18 cellular contexts compared by ENCODE assay signal in genomic region chr1:13483946-13484345, GRCh38. TPM values are rescaled to one million over a fixed set of nuclear protein-coding genes. Genes with fewer than 3 reads are reported as not detected.
A peak's percentile ranks its signal among the peaks of the same experiment; 100 is the strongest.
DNase-seq lines count a peak whose midpoint lies in the region; ATAC-seq and TF ChIP-seq lines count a peak whose summit lies in the region.
"Had no signal": no experiment of that assay in that cellular context is flagged by ENCODE, and none has a peak within 500 bp of the region (broad histone marks: within the 10 kb centered on the region; RNA-seq: fewer than 3 reads in every experiment).

No MANE protein-coding gene starts in this region.

- no peak; the same call in 2 of the 3 replicates for ATAC-seq in GM23338
- ATAC-seq in activated T-cell treated with anti-CD3 and anti-CD28 coated beads, Interleukin-2, amount 50 U/mL, for 4 hours, result no peak
- ATAC-seq: CD8-positive, alpha-beta T cell; K562 had no signal

- H3K27ac Mint-ChIP-seq in GM23338, result no peak overlapping the region
- no peak overlapping the region for H3K27ac Mint-ChIP-seq in Calu3 (ENCODE audit: unreplicated experiment)
- H3K27ac Mint-ChIP-seq: CD8-positive, alpha-beta T cell had no signal

- peak overlapping the region; percentile 38 for H3K18ac ChIP-seq in neuronal stem cell (ENCODE audit: low read length)

- DNase-seq in GM23338 (ENCODE audit: low spot score) (no peak), OCI-LY7 (ENCODE audit: low spot score) (no peak), neuronal stem cell (ENCODE audit: low spot score) (no peak), AG08395 (ENCODE audit: low spot score) (no peak), Calu3 (no peak)
- no peak for DNase-seq in stimulated activated CD4-positive, alpha-beta T cell treated with anti-CD3 and anti-CD28 coated beads, Interleukin-12 subunit alpha, Interleukin-12 subunit beta, amount 100 ng/mL, for 4 hours
- no peak for DNase-seq in activated T-cell treated with anti-CD3 and anti-CD28 coated beads, Interleukin-2, amount 50 U/mL, for 4 hours
- DNase-seq: ACHN; AML-193; CD8-positive, alpha-beta T cell; DMS 273 treated with DMSO at 0.1 percent for 48 hours; DMS53; GM23248; HCEC 1CT; IMR-90 had no signal

- no peak overlapping the region for H2BK12ac ChIP-seq in neuronal stem cell (ENCODE audit: low read length)

- H3K4me3 ChIP-seq in GM23338, result no peak overlapping the region
- H3K4me3 ChIP-seq in OCI-LY7 (ENCODE audit: low read depth, low read length, poor library complexity, severe bottlenecking), result no peak overlapping the region
- H3K4me3 ChIP-seq in neuronal stem cell (ENCODE audit: low read length in 2 of 2), result no peak overlapping the region
- H3K4me3 ChIP-seq: GM23248, K562 had no signal

- no peaks in the 10 kb centered on the region for H3K4me1 Mint-ChIP-seq in GM23338
- H3K4me1 Mint-ChIP-seq in Calu3 (ENCODE audit: low read depth, unreplicated experiment), result no peaks in the 10 kb centered on the region
- H3K4me1 Mint-ChIP-seq in activated T-cell treated with anti-CD3 and anti-CD28 coated beads, Interleukin-2, amount 50 U/mL, for 4 hours (ENCODE audit: low read depth), result peaks cover 5% of the 10 kb centered on the region

- H3K27me3 ChIP-seq in GM23338 (ENCODE audit: insufficient read depth), result no peaks in the 10 kb centered on the region
- H3K27me3 ChIP-seq in neuronal stem cell (ENCODE audit: control insufficient read depth in 3 of 3, insufficient read depth in 3 of 3, low read depth in 1 of 3, low read length in 3 of 3), result peaks cover 0 to 8% (median 0%) of the 10 kb centered on the region in 3 experiments

- H3K27ac ChIP-seq in GM23338 (ENCODE audit: low read depth), result no peak overlapping the region
- H3K27ac ChIP-seq in OCI-LY7 (ENCODE audit: low read depth, low read length, poor library complexity, severe bottlenecking), result no peak overlapping the region
- no peak overlapping the region for H3K27ac ChIP-seq in neuronal stem cell (replicated peaks; ENCODE audit: low read length)
- H3K27ac ChIP-seq: GM23248, HL-60 had no signal

- H3K4me1 ChIP-seq in GM23338 (ENCODE audit: insufficient read depth) (no peaks in the 10 kb centered on the region), OCI-LY7 (ENCODE audit: insufficient read depth, low read length, poor library complexity, severe bottlenecking) (peaks cover 37% of the 10 kb centered on the region), neuronal stem cell (ENCODE audit: control insufficient read depth in 2 of 2, insufficient read depth in 1 of 2, low read depth in 1 of 2, low read length in 2 of 2) (peaks cover 0 to 2% of the 10 kb centered on the region in 2 donors)

- H2BK15ac ChIP-seq in neuronal stem cell (ENCODE audit: low read length), result no peak overlapping the region

- POLR2A ChIA-PET in OCI-LY7 (lab: Charles Lee), result no interaction called here

- H3K4me3 Mint-ChIP-seq in GM23338 (no peak overlapping the region), Calu3 (ENCODE audit: low read depth, unreplicated experiment) (no peak overlapping the region)
- no peak overlapping the region for H3K4me3 Mint-ChIP-seq in activated T-cell treated with anti-CD3 and anti-CD28 coated beads, Interleukin-2, amount 50 U/mL, for 4 hours
- H3K4me3 Mint-ChIP-seq: CD8-positive, alpha-beta T cell had no signal

- TF ChIP-seq CTCF in GM23338 (conservative IDR thresholded peaks at IDR 0.05; ENCODE audit: low read depth in 2 of 2), result no peak
- TF ChIP-seq CTCF in OCI-LY7 (conservative IDR thresholded peaks at IDR 0.05; ENCODE audit: low read length), result no peak
- no peak for TF ChIP-seq CTCF in Calu3 (IDR thresholded peaks at IDR 0.05; ENCODE audit: unreplicated experiment)

- peak overlapping the region; percentile 32; the same call in 1 of the 2 replicates for H2AFZ ChIP-seq in GM23338
- H2AFZ ChIP-seq in OCI-LY7 (ENCODE audit: low read length), result peak overlapping the region; percentile 16; the same call in 1 of the 2 replicates
- H2AFZ ChIP-seq in neuronal stem cell (ENCODE audit: low read length), result no peak overlapping the region
- H2AFZ ChIP-seq: GM23248 had no signal

- no peak overlapping the region for H2BK5ac ChIP-seq in neuronal stem cell (ENCODE audit: low read length)

- H3K4ac ChIP-seq in neuronal stem cell (ENCODE audit: low read length), result no peak overlapping the region

- BruUV-seq in OCI-LY7 (replicated peaks; lab: Mats Ljungman, UMichigan) (no TSS peak), Calu3 (replicated peaks; lab: Mats Ljungman, UMichigan) (no TSS peak)

- H3F3A ChIP-seq in GM23338 (replicated peaks; ENCODE audit: low read depth), result no peaks in the 10 kb centered on the region

- H3K4me2 ChIP-seq in GM23338, result no peak overlapping the region
- H3K4me2 ChIP-seq in OCI-LY7 (ENCODE audit: low read length), result no peak overlapping the region
- no peak overlapping the region for H3K4me2 ChIP-seq in neuronal stem cell (ENCODE audit: insufficient read depth, low read length, poor library complexity, severe bottlenecking)

- intact Hi-C loops in OCI-LY7 (cut with micrococcal nuclease; ENCODE audit: unreplicated experiment), result no loop called here
- intact Hi-C loops in Calu3 (cut with micrococcal nuclease; ENCODE audit: unreplicated experiment), result no loop called here

- H4K20me1 ChIP-seq in GM23338 (replicated peaks; ENCODE audit: insufficient read depth) (no peaks in the 10 kb centered on the region), OCI-LY7 (ENCODE audit: insufficient read depth, low read length) (no peaks in the 10 kb centered on the region)

- H3K14ac ChIP-seq in neuronal stem cell (ENCODE audit: low read length), result no peak overlapping the region

- no peak overlapping the region for H3K23ac ChIP-seq in neuronal stem cell (ENCODE audit: low read depth, low read length, poor library complexity)

- H3K9me3 Mint-ChIP-seq in GM23338 (peaks cover 7% of the 10 kb centered on the region; the same call in 2 of the 3 replicates), Calu3 (ENCODE audit: low read depth, unreplicated experiment) (peaks cover 17% of the 10 kb centered on the region)
- no peaks in the 10 kb centered on the region for H3K9me3 Mint-ChIP-seq in activated T-cell treated with anti-CD3 and anti-CD28 coated beads, Interleukin-2, amount 50 U/mL, for 4 hours
- H3K9me3 Mint-ChIP-seq: CD8-positive, alpha-beta T cell had no signal

- H3K9me3 ChIP-seq in OCI-LY7 (ENCODE audit: low read length), result no peaks in the 10 kb centered on the region
- no peaks in the 10 kb centered on the region for H3K9me3 ChIP-seq in neuronal stem cell (replicated peaks in 1 of 2; ENCODE audit: control insufficient read depth in 2 of 2, insufficient read depth in 1 of 2, low read depth in 1 of 2, low read length in 2 of 2)

- no peaks in the 10 kb centered on the region for H3K9me2 ChIP-seq in GM23338 (ENCODE audit: insufficient read depth)
- H3K9me2 ChIP-seq in OCI-LY7 (ENCODE audit: insufficient read depth, low read length), result no peaks in the 10 kb centered on the region

- H3K36me3 Mint-ChIP-seq in GM23338 (ENCODE audit: low read depth), result no peaks in the 10 kb centered on the region
- no peaks in the 10 kb centered on the region for H3K36me3 Mint-ChIP-seq in Calu3 (ENCODE audit: insufficient read depth, unreplicated experiment)
- no peaks in the 10 kb centered on the region for H3K36me3 Mint-ChIP-seq in activated T-cell treated with anti-CD3 and anti-CD28 coated beads, Interleukin-2, amount 50 U/mL, for 4 hours (ENCODE audit: insufficient read depth)
- H3K36me3 Mint-ChIP-seq: CD8-positive, alpha-beta T cell had no signal

- H3K36me3 ChIP-seq in GM23338 (ENCODE audit: insufficient read depth), result no peaks in the 10 kb centered on the region
- H3K36me3 ChIP-seq in OCI-LY7 (ENCODE audit: insufficient read depth, low read length), result no peaks in the 10 kb centered on the region
- H3K36me3 ChIP-seq in neuronal stem cell (replicated peaks in 1 of 2; ENCODE audit: control insufficient read depth in 2 of 2, insufficient read depth in 2 of 2, low read length in 2 of 2), result no peaks in the 10 kb centered on the region

- H3K9ac ChIP-seq in neuronal stem cell (ENCODE audit: low read depth, low read length, poor library complexity), result no peak overlapping the region
- H3K9ac ChIP-seq: GM23248 had no signal

- no peak overlapping the region for H4K91ac ChIP-seq in neuronal stem cell (ENCODE audit: low read depth, low read length, poor library complexity)

- H2BK120ac ChIP-seq in neuronal stem cell (ENCODE audit: low read depth, low read length), result no peak overlapping the region

- H3K27me3 Mint-ChIP-seq in GM23338 (ENCODE audit: insufficient read depth, low read depth, poor library complexity) (peaks cover 8% of the 10 kb centered on the region), Calu3 (ENCODE audit: unreplicated experiment) (no peaks in the 10 kb centered on the region)
- peaks cover 5% of the 10 kb centered on the region for H3K27me3 Mint-ChIP-seq in activated T-cell treated with anti-CD3 and anti-CD28 coated beads, Interleukin-2, amount 50 U/mL, for 4 hours (ENCODE audit: low read depth)

- no peak overlapping the region for H4K8ac ChIP-seq in neuronal stem cell (ENCODE audit: low read depth, low read length)

- H3K79me1 ChIP-seq in neuronal stem cell (ENCODE audit: low read depth, low read length), result no peaks in the 10 kb centered on the region

- H3K79me2 ChIP-seq in GM23338 (replicated peaks; ENCODE audit: insufficient read depth) (no peaks in the 10 kb centered on the region), OCI-LY7 (ENCODE audit: insufficient read depth, low read depth, low read length) (no peaks in the 10 kb centered on the region)

- CTCF ChIA-PET in OCI-LY7 (lab: Charles Lee; ENCODE audit: unreplicated experiment), result no interaction called here
- CTCF ChIA-PET in Calu3 (lab: Charles Lee), result no interaction called here

- no CpG with 5 or more reads among the region's 12 CpGs for WGBS in neuronal stem cell (ENCODE audit: extremely low coverage in 2 of 2, insufficient read length in 2 of 2, insufficient replicate concordance in 1 of 2), 2 donors

- H2AK5ac ChIP-seq in neuronal stem cell (ENCODE audit: low read depth, low read length), result no peak overlapping the region

TF ChIP-seq in GM23338, 12 proteins besides CTCF, POLR2A, EP300 and RAD21 (continues in another document):
- TF ChIP-seq NANOG (IDR thresholded peaks at IDR 0.05; ENCODE audit: borderline replicate concordance), result no peak
- no peak for TF ChIP-seq POLR2AphosphoS5 (IDR thresholded peaks at IDR 0.05; ENCODE audit: low read depth)
- TF ChIP-seq ZNF114 (CRISPR knock-in tag; IDR thresholded peaks at IDR 0.05), result no peak
- no peak for TF ChIP-seq CREB1 (CRISPR knock-in tag; IDR thresholded peaks at IDR 0.05; ENCODE audit: low read depth)
- no peak for TF ChIP-seq EZH2phosphoT487 (IDR thresholded peaks at IDR 0.05; ENCODE audit: unreplicated experiment)
- no peak for TF ChIP-seq JUNB (IDR thresholded peaks at IDR 0.05; ENCODE audit: unreplicated experiment)
- no peak for TF ChIP-seq EZH2 (IDR thresholded peaks at IDR 0.05; ENCODE audit: low read depth, unreplicated experiment)

RNA-seq across cellular contexts. Expression of gene LRRC38, which starts 29.9 kb away (rescaled TPM):
- 0.17 TPM in 1 of 2 replicates, not detected in the other for total RNA-seq in GM23338 (2014; rRNA removed; shearing (Covaris generic))
- polyA plus RNA-seq in GM23338 (2016; fragmentation: Nextera tagmentation; extraction: Ambion mirVana), result not detected in 2 replicates
- not detected in 2 replicates for total RNA-seq in OCI-LY7 (2014; rRNA removed; shearing (Covaris generic))
- total RNA-seq in OCI-LY7 (2022) (not detected in 2 replicates), Calu3 (2022) (not detected in 2 replicates)
- polyA plus RNA-seq in neuronal stem cell (2013, experiment 1 of 2), result not detected
- polyA plus RNA-seq in neuronal stem cell (2013, experiment 2 of 2), result not detected
- total RNA-seq in activated T-cell treated with anti-CD3 and anti-CD28 coated beads, Interleukin-2, amount 50 U/mL, for 4 hours, result not detected
- total RNA-seq: CD8-positive, alpha-beta T cell; GM23248; IMR-90; K562 had no signal
- polyA plus RNA-seq: BJ, GM23248, IMR-90, K562 had no signal
